1 cellular context compared by ENCODE assay signal in genomic region chrX:41308884-41309655, GRCh38.
TF ChIP-seq lines count a peak whose summit lies in the region.

No MANE protein-coding gene starts in this region.

TF ChIP-seq in IMR-90, 13 proteins besides CTCF, POLR2A, EP300 and RAD21:
- TF ChIP-seq RFX5 (IDR thresholded peaks at IDR 0.05; ENCODE audit: low read depth, low read length) (no peak), RCOR1 (IDR thresholded peaks at IDR 0.05; ENCODE audit: insufficient replicate concordance, low read length) (no peak), USF2 (IDR thresholded peaks at IDR 0.05; ENCODE audit: low read depth, low read length) (no peak), NFE2L2 (IDR thresholded peaks at IDR 0.05; ENCODE audit: low read depth, low read length) (no peak), SMC3 (IDR thresholded peaks at IDR 0.05; ENCODE audit: low read depth, low read length) (no peak)
